Comparison of ENCODE assay signal across 13 cellular contexts in genomic region chr12:67940780-67941243, GRCh38. TPM values are rescaled to one million over a fixed set of nuclear protein-coding genes. Genes with fewer than 3 reads are reported as not detected.
DNase-seq lines count a peak whose midpoint lies in the region; TF ChIP-seq lines count a peak whose summit lies in the region.
"Had no signal": no experiment of that assay in that cellular context is flagged by ENCODE, and none has a peak within 500 bp of the region (broad histone marks: within the 10 kb centered on the region; RNA-seq: fewer than 3 reads in every experiment).

No MANE protein-coding gene starts in this region.

- no peak for TF ChIP-seq CTCF in foreskin fibroblast (IDR thresholded peaks at IDR 0.05; ENCODE audit: low read depth, low read length)
- no peak for TF ChIP-seq CTCF in GM10266 (IDR thresholded peaks at IDR 0.05; ENCODE audit: control insufficient read depth, insufficient read depth, low read depth, missing control alignments)

- H3K4me3 ChIP-seq in foreskin fibroblast (ENCODE audit: low read depth in 1 of 2, low read length in 2 of 2) = no peak overlapping the region

- peak; percentile 36 for DNase-seq in Daoy (ENCODE audit: low read depth)
- DNase-seq in RPMI7951 (ENCODE audit: low read depth) = peak; percentile 65
- DNase-seq in foreskin fibroblast = peak; percentile 43 to 65
- peak; percentile 15 for DNase-seq in non-pigmented ciliary epithelial cell (ENCODE audit: low read depth)
- no peak for DNase-seq in GM10266 (ENCODE audit: extremely low spot score)
- no peak for DNase-seq in AML-193 (lab: John Stamatoyannopoulos, UW)
- DNase-seq in NK-92 treated with Interleukin-12 subunit alpha and Interleukin-12 subunit beta, amount 100 ng/mL, for 24 hours (lab: John Stamatoyannopoulos, UW) = no peak
- DNase-seq in SHP77 (lab: John Stamatoyannopoulos, UW) = no peak
- DNase-seq: CD4-positive, CD25-positive, alpha-beta regulatory T cell; KBM-7; stimulated activated naive CD4-positive, alpha-beta T cell had no signal

RNA-seq across cellular contexts. Expression of gene IFNG-AS1, which starts 48.4 kb away (rescaled TPM):
- total RNA-seq in Daoy (2014; rRNA removed; shearing (Covaris generic)) = not detected in 2 replicates
- not detected in 2 replicates for total RNA-seq in RPMI7951 (2014; rRNA removed; shearing (Covaris generic))
- total RNA-seq: glomerular endothelial cell, NCI-H460 had no signal

Comparison
In these comparisons a context has a peak if more than half of its experiments do, and no peak if none do; other contexts are left out.
1. DNase-seq: peak in Daoy (single experiment), RPMI7951 (single experiment), foreskin fibroblast (2 of 2) and non-pigmented ciliary epithelial cell (single experiment); none in GM10266 (single experiment), AML-193 (0 of 2), NK-92 treated with Interleukin-12 subunit alpha and Interleukin-12 subunit beta, amount 100 ng/mL, for 24 hours (single experiment) and SHP77 (0 of 2).